Comparison of ENCODE assay signal across 30 cellular contexts in genomic region chr3:154893813-154894212, GRCh38.
"Had no signal": no experiment of that assay in that cellular context is flagged by ENCODE, and none has a peak within 500 bp of the region (broad histone marks: within the 10 kb centered on the region; RNA-seq: fewer than 3 reads in every experiment).

No MANE protein-coding gene starts in this region.

- H3K4me2 ChIP-seq: smooth muscle cell had no signal

- H3K9me3 ChIP-seq: neutrophil, pancreas, prostate gland, right atrium auricular region, testis, tibial artery, transverse colon, upper lobe of left lung, vagina had no signal

- H3K4me1 ChIP-seq: pancreas, prostate gland, right atrium auricular region, spleen, suprapubic skin, testis, transverse colon, upper lobe of left lung had no signal

- H3K27me3 ChIP-seq: neutrophil, pancreas, right atrium auricular region, spleen, suprapubic skin, testis, tibial artery, transverse colon, upper lobe of left lung, vagina had no signal

- ATAC-seq: naive thymus-derived CD8-positive, alpha-beta T cell; natural killer cell treated with Interleukin-12 subunit alpha and Interleukin-12 subunit beta and Interleukin-15 and Interleukin-18, amount 100 ng/mL, for 72 hours; pancreas; sciatic nerve; stimulated activated memory B cell treated with anti-CD40 and anti-IgM and Interleukin-4, amounts not matched to agents 10 μg/mL and 1 μg/mL and 100 μg/mL, for 72 hours; stimulated activated naive CD8-positive, alpha-beta T cell treated with anti-CD3 and anti-CD28 coated beads, Interleukin-15, amount 100 ng/mL, for 72 hours; stimulated activated naive CD8-positive, alpha-beta T cell treated with anti-CD3 and anti-CD28 coated beads, Interleukin-15, Interleukin-2, amounts not matched to agents 100 U/mL and 50 U/mL, for 24 hours had no signal

- DNase-seq: naive thymus-derived CD8-positive, alpha-beta T cell; nephron progenitor cell; nucleus accumbens; pancreas; retina; spleen; stimulated activated CD4-positive, alpha-beta T cell treated with anti-CD3 and anti-CD28 coated beads, Interleukin-12 subunit alpha, Interleukin-12 subunit beta, amount 100 ng/mL, for 4 hours; stimulated activated CD4-positive, alpha-beta T cell treated with anti-CD3 and anti-CD28 coated beads, Interleukin-1b, Interleukin-23, amount 100 ng/mL, for 48 hours; stimulated activated CD4-positive, alpha-beta T cell treated with anti-CD3 and anti-CD28 coated beads, Interleukin-4, amount 100 ng/mL, for 1 hour; stimulated activated CD4-positive, alpha-beta T cell treated with anti-CD3 and anti-CD28 coated beads, Interleukin-4, amount 100 ng/mL, for 4 hours; stimulated activated CD8-positive, alpha-beta memory T cell treated with anti-CD3 and anti-CD28 coated beads, Interleukin-4, amount 100 ng/mL, for 48 hours; stimulated activated naive CD4-positive, alpha-beta T cell; stimulated activated naive CD8-positive, alpha-beta T cell treated with anti-CD3 and anti-CD28 coated beads, Interleukin-15, amount 100 ng/mL, for 72 hours; stimulated activated naive CD8-positive, alpha-beta T cell treated with anti-CD3 and anti-CD28 coated beads, Interleukin-15, Interleukin-2, amounts not matched to agents 100 U/mL and 50 U/mL, for 24 hours; substantia nigra; testis; tibial artery; transverse colon; upper lobe of left lung had no signal

- H3K36me3 ChIP-seq: neutrophil, pancreas, prostate gland, right atrium auricular region, spleen, suprapubic skin, tibial artery, transverse colon, upper lobe of left lung, vagina had no signal

- FAIRE-seq: pancreas, urothelium cell line had no signal

- H3K4me3 ChIP-seq: pancreas, prostate gland, right atrium auricular region, skin epidermis, smooth muscle cell, spleen, suprapubic skin, testis, tibial artery, transverse colon, upper lobe of left lung, vagina had no signal

- H3K27ac ChIP-seq: neutrophil, pancreas, prostate gland, right atrium auricular region, skin epidermis, spleen, suprapubic skin, testis, tibial artery, transverse colon, upper lobe of left lung, vagina had no signal
